9 cellular contexts compared by ENCODE assay signal in genomic region chr9:132411091-132411508, GRCh38. TPM values are rescaled to one million over a fixed set of nuclear protein-coding genes. Genes with fewer than 3 reads are reported as not detected.
DNase-seq lines count a peak whose midpoint lies in the region; ATAC-seq and TF ChIP-seq lines count a peak whose summit lies in the region.
"Had no signal": no experiment of that assay in that cellular context is flagged by ENCODE, and none has a peak within 500 bp of the region (broad histone marks: within the 10 kb centered on the region; RNA-seq: fewer than 3 reads in every experiment).

No MANE protein-coding gene starts in this region.

- H3K27me3 ChIP-seq in SU-DHL-6 (ENCODE audit: low read length) = no peaks in the 10 kb centered on the region

- H3K4me3 ChIP-seq in SU-DHL-6 (ENCODE audit: insufficient read depth, low read length, poor library complexity, severe bottlenecking) = no peak overlapping the region

- H2AFZ ChIP-seq in SU-DHL-6 (ENCODE audit: low read depth, low read length, severe bottlenecking) = no peak overlapping the region

- no peak overlapping the region for H3K9ac ChIP-seq in SU-DHL-6 (ENCODE audit: low read length)

- no peaks in the 10 kb centered on the region for H3K36me3 ChIP-seq in SU-DHL-6 (ENCODE audit: low read length)

- DNase-seq in ELR (ENCODE audit: low read depth) = peak; percentile 58
- DNase-seq in KG1 (lab: John Stamatoyannopoulos, UW) = peak; percentile 14
- peak; percentile 19 for DNase-seq in activated naive CD8-positive, alpha-beta T cell treated with anti-CD3 and anti-CD28 coated beads, Interleukin-2, amount 50 U/mL, for 16 hours (ENCODE audit: low read depth, low spot score)
- DNase-seq in iPS DF 19.7 (ENCODE audit: low read depth, low spot score) = peak; percentile 45
- peak; percentile 37 to 48 for DNase-seq in stimulated activated CD4-positive, alpha-beta T cell treated with anti-CD3 and anti-CD28 coated beads, Interleukin-15, amount 100 ng/mL, for 1 hour (ENCODE audit: low read depth in 1 of 2, low spot score in 1 of 2)
- DNase-seq in omental fat pad (ENCODE audit: low spot score) = no peak

- peak; percentile 75 for TF ChIP-seq CTCF in SU-DHL-6 (IDR thresholded peaks at IDR 0.05; ENCODE audit: insufficient read depth, low read length, poor library complexity, severe bottlenecking)
- no peak for TF ChIP-seq CTCF in omental fat pad (IDR thresholded peaks at IDR 0.05)

- H3K4me2 ChIP-seq in SU-DHL-6 (ENCODE audit: low read depth, low read length, poor library complexity, severe bottlenecking) = peak overlapping the region; percentile 11

- no peaks in the 10 kb centered on the region for H4K20me1 ChIP-seq in SU-DHL-6 (ENCODE audit: low read depth, low read length)

- no peak overlapping the region for H3K27ac ChIP-seq in SU-DHL-6 (ENCODE audit: low read depth, low read length)

- H3K9me3 ChIP-seq in SU-DHL-6 (ENCODE audit: insufficient read depth, low read length) = no peaks in the 10 kb centered on the region

- H3F3A ChIP-seq in SU-DHL-6 (ENCODE audit: insufficient read depth) = no peaks in the 10 kb centered on the region; the same call in none of the 2 replicates

- no peaks in the 10 kb centered on the region for H3K9me2 ChIP-seq in SU-DHL-6 (replicated peaks; ENCODE audit: insufficient read depth, low read length)

- H3K79me2 ChIP-seq in SU-DHL-6 (ENCODE audit: insufficient read depth, low read length) = peaks cover 5% of the 10 kb centered on the region

- no peak for ATAC-seq in omental fat pad (ENCODE audit: low FRiP score)
- ATAC-seq in HG02970 (IDR thresholded peaks at IDR 0.05; ENCODE audit: low FRiP score, unreplicated experiment) = no peak

RNA-seq across cellular contexts. Expression of gene CFAP77, which starts 1.1 kb away (rescaled TPM):
- not detected for total RNA-seq in omental fat pad
- total RNA-seq: aorta had no signal

RNA-seq across cellular contexts. Expression of gene TTF1, which starts 4.5 kb away (rescaled TPM):
- 10 to 100 TPM in 2 of 4 donors, 1 to 10 TPM in 2; 7.9 to 19.1 (median 10.2) TPM for total RNA-seq in omental fat pad

RNA-seq across cellular contexts. Expression of gene SETX, which starts 56.3 kb away (rescaled TPM):
- total RNA-seq in omental fat pad = 10 to 100 TPM; 52.5 to 79.4 (median 69.7) TPM
